35 cellular contexts compared by ENCODE assay signal in genomic region chr16:72895951-72896350, GRCh38.
DNase-seq lines count a peak whose midpoint lies in the region; ATAC-seq and TF ChIP-seq lines count a peak whose summit lies in the region.
"Had no signal": no experiment of that assay in that cellular context is flagged by ENCODE, and none has a peak within 500 bp of the region (broad histone marks: within the 10 kb centered on the region; RNA-seq: fewer than 3 reads in every experiment).

No MANE protein-coding gene starts in this region.

- H3K4me3 Mint-ChIP-seq in progenitor cell of endocrine pancreas (ENCODE audit: low read depth) = peak overlapping the region; percentile 40
- H3K4me3 Mint-ChIP-seq: activated CD4-positive, alpha-beta T cell treated with anti-CD3 and anti-CD28 coated beads, Interleukin-2, amount 10 ng/mL, durations not matched to agents 24 days and 14 days; CD4-positive, alpha-beta T cell; effector memory CD8-positive, alpha-beta T cell; naive thymus-derived CD8-positive, alpha-beta T cell had no signal

- WGBS in heart left ventricle, 4 donors = 63 to 79% (median 75%) methylated on average over 11 of the region's 11 CpGs

- peaks cover 32% of the 10 kb centered on the region for H3K4me1 ChIP-seq in BLaER1
- H3K4me1 ChIP-seq in adipocyte (ENCODE audit: control insufficient read depth, insufficient read depth, low read length) = peaks cover 18% of the 10 kb centered on the region
- H3K4me1 ChIP-seq in heart left ventricle = peaks cover 0 to 45% (median 15%) of the 10 kb centered on the region in 12 donors
- H3K4me1 ChIP-seq in Karpas-422 (ENCODE audit: low read length) = no peaks in the 10 kb centered on the region
- H3K4me1 ChIP-seq: A549, foreskin keratinocyte, SJSA1 had no signal

- no peaks in the 10 kb centered on the region for H3K9me2 ChIP-seq in Karpas-422 (replicated peaks; ENCODE audit: insufficient read depth, low read length)

- H3K4me1 Mint-ChIP-seq in progenitor cell of endocrine pancreas (ENCODE audit: low read depth) = peaks cover 59% of the 10 kb centered on the region
- H3K4me1 Mint-ChIP-seq: activated CD4-positive, alpha-beta T cell treated with anti-CD3 and anti-CD28 coated beads, Interleukin-2, amount 10 ng/mL, durations not matched to agents 24 days and 14 days; naive thymus-derived CD8-positive, alpha-beta T cell had no signal

- H3K36me3 ChIP-seq in BLaER1 = no peaks in the 10 kb centered on the region
- no peaks in the 10 kb centered on the region for H3K36me3 ChIP-seq in adipocyte (ENCODE audit: control insufficient read depth, insufficient read depth, low read length, severe bottlenecking)
- H3K36me3 ChIP-seq in heart left ventricle = peaks cover 0 to 2% (median 0%) of the 10 kb centered on the region in 9 donors
- no peaks in the 10 kb centered on the region for H3K36me3 ChIP-seq in brain microvascular endothelial cell (replicated peaks)
- no peaks in the 10 kb centered on the region for H3K36me3 ChIP-seq in Karpas-422 (ENCODE audit: insufficient read depth, low read length)
- H3K36me3 ChIP-seq: cardiac muscle cell, lower lobe of right lung, SJSA1, suprapubic skin had no signal

- peak overlapping the region; percentile 57 for H3K4me2 ChIP-seq in BLaER1
- no peak overlapping the region for H3K4me2 ChIP-seq in Karpas-422 (ENCODE audit: low read depth, low read length, poor library complexity, severe bottlenecking)
- H3K4me2 ChIP-seq: A549 had no signal

- TF ChIP-seq POLR2A in heart left ventricle (IDR thresholded peaks at IDR 0.05) = no peak

- in situ Hi-C loops in brain microvascular endothelial cell (cut with HindIII; ENCODE audit: low pct_ligation_motif_present, low sequenced_read_pairs) = no loop called here

- H3K79me2 ChIP-seq in Karpas-422 (ENCODE audit: low read length) = no peaks in the 10 kb centered on the region

- H3K27me3 Mint-ChIP-seq in progenitor cell of endocrine pancreas = no peaks in the 10 kb centered on the region
- H3K27me3 Mint-ChIP-seq: CD4-positive, alpha-beta T cell had no signal

- DNase-seq in adipocyte (ENCODE audit: low read depth) (no peak), heart left ventricle (peak in 2 of 5 donors; percentile 40), progenitor cell of endocrine pancreas (ENCODE audit: low spot score, unreplicated experiment) (no peak), SKM-1 (lab: John Stamatoyannopoulos, UW; ENCODE audit: unreplicated experiment) (no peak), brain microvascular endothelial cell (no peak), Karpas-422 (no peak)
- DNase-seq: activated CD4-positive, alpha-beta T cell treated with anti-CD3 and anti-CD28 coated beads, Interleukin-2, amount 10 ng/mL, durations not matched to agents 24 days and 14 days; AML-193; CD4-positive, alpha-beta T cell; cortex of kidney; effector memory CD8-positive, alpha-beta T cell; erythroblast; foreskin keratinocyte; head of caudate nucleus; kidney; lower lobe of right lung; MM.1S; naive thymus-derived CD8-positive, alpha-beta T cell; NCI-H1105 treated with DMSO at 0.1 percent for 48 hours; NCI-H187 treated with DMSO at 0.1 percent for 48 hours; NCI-H2171 treated with DMSO at 0.1 percent for 48 hours; NCI-H526; occipital lobe; psoas muscle; small intestine; stimulated activated naive CD4-positive, alpha-beta T cell treated with Interleukin-2 at 50 U/mL for 16 hours; T1000 had no signal

- no peak overlapping the region for H2AFZ ChIP-seq in Karpas-422 (ENCODE audit: low read length)

- no peak overlapping the region for H3K4me3 ChIP-seq in BLaER1
- peak overlapping the region; percentile 11 for H3K4me3 ChIP-seq in adipocyte (ENCODE audit: low read length)
- no peak overlapping the region for H3K4me3 ChIP-seq in heart left ventricle
- H3K4me3 ChIP-seq in brain microvascular endothelial cell (ENCODE audit: low read depth, low read length) = no peak overlapping the region
- no peak overlapping the region for H3K4me3 ChIP-seq in Karpas-422 (ENCODE audit: low read length)
- H3K4me3 ChIP-seq: A549, cardiac muscle cell, K562, lower lobe of right lung, psoas muscle, SJSA1, suprapubic skin had no signal

- no peaks in the 10 kb centered on the region for H3K9me3 Mint-ChIP-seq in progenitor cell of endocrine pancreas (ENCODE audit: low read depth)
- H3K9me3 Mint-ChIP-seq: activated CD4-positive, alpha-beta T cell treated with anti-CD3 and anti-CD28 coated beads, Interleukin-2, amount 10 ng/mL, durations not matched to agents 24 days and 14 days; activated naive CD4-positive, alpha-beta T cell treated with anti-CD3 and anti-CD28 coated beads, Interleukin-2, amount 50 U/mL, for 72 hours; CD4-positive, alpha-beta T cell; naive thymus-derived CD8-positive, alpha-beta T cell had no signal

- H4K20me1 ChIP-seq in BLaER1 = no peaks in the 10 kb centered on the region
- no peaks in the 10 kb centered on the region for H4K20me1 ChIP-seq in Karpas-422 (ENCODE audit: insufficient read depth, low read depth, low read length)

- no peak for TF ChIP-seq CTCF in heart left ventricle (IDR thresholded peaks at IDR 0.05)
- no peak for TF ChIP-seq CTCF in progenitor cell of endocrine pancreas (IDR thresholded peaks at IDR 0.05; ENCODE audit: unreplicated experiment)
- TF ChIP-seq CTCF in brain microvascular endothelial cell (IDR thresholded peaks at IDR 0.05; ENCODE audit: low read depth, low read length, missing control alignments) = no peak

- peak overlapping the region; percentile 97 for H3K27ac Mint-ChIP-seq in progenitor cell of endocrine pancreas
- H3K27ac Mint-ChIP-seq: activated CD4-positive, alpha-beta T cell treated with anti-CD3 and anti-CD28 coated beads, Interleukin-2, amount 10 ng/mL, durations not matched to agents 24 days and 14 days; activated naive CD4-positive, alpha-beta T cell treated with anti-CD3 and anti-CD28 coated beads, Interleukin-2, amount 50 U/mL, for 72 hours; CD4-positive, alpha-beta T cell; effector memory CD8-positive, alpha-beta T cell; naive thymus-derived CD8-positive, alpha-beta T cell had no signal

- no peaks in the 10 kb centered on the region for H3K27me3 ChIP-seq in BLaER1
- no peaks in the 10 kb centered on the region for H3K27me3 ChIP-seq in adipocyte (replicated peaks; ENCODE audit: control insufficient read depth, insufficient read depth, low read length)
- H3K27me3 ChIP-seq in heart left ventricle = no peaks in the 10 kb centered on the region
- H3K27me3 ChIP-seq in brain microvascular endothelial cell (replicated peaks) = no peaks in the 10 kb centered on the region
- no peaks in the 10 kb centered on the region for H3K27me3 ChIP-seq in Karpas-422 (ENCODE audit: low read length)
- H3K27me3 ChIP-seq: cardiac muscle cell, foreskin keratinocyte, SJSA1, suprapubic skin had no signal

- no peaks in the 10 kb centered on the region for H3K9me3 ChIP-seq in BLaER1
- H3K9me3 ChIP-seq in adipocyte (ENCODE audit: control insufficient read depth, low read length) = no peaks in the 10 kb centered on the region
- no peaks in the 10 kb centered on the region for H3K9me3 ChIP-seq in heart left ventricle
- H3K9me3 ChIP-seq in Karpas-422 (ENCODE audit: low read length) = no peaks in the 10 kb centered on the region
- H3K9me3 ChIP-seq: A549, lower lobe of right lung, psoas muscle, SJSA1, suprapubic skin had no signal

- H3K27ac ChIP-seq in BLaER1 (no peak overlapping the region), heart left ventricle (peak overlapping the region in 10 of 12 donors; percentile 6 to 76 (median 59)), brain microvascular endothelial cell (no peak overlapping the region), Karpas-422 (ENCODE audit: low read length) (no peak overlapping the region)
- H3K27ac ChIP-seq: A549, cardiac muscle cell, foreskin keratinocyte, lower lobe of right lung, psoas muscle, SJSA1, suprapubic skin had no signal

- ATAC-seq in heart left ventricle (peak; percentile 34 to 78 (median 60)), HG03280 (IDR thresholded peaks at IDR 0.05; ENCODE audit: unreplicated experiment) (no peak)
- ATAC-seq: A549; activated naive CD4-positive, alpha-beta T cell treated with anti-CD3 and anti-CD28 coated beads, Interleukin-2, amount 50 U/mL, for 72 hours; effector memory CD8-positive, alpha-beta T cell; foreskin keratinocyte; K562; lower lobe of right lung; naive thymus-derived CD8-positive, alpha-beta T cell had no signal

- peaks cover 5% of the 10 kb centered on the region for H3K36me3 Mint-ChIP-seq in progenitor cell of endocrine pancreas (ENCODE audit: insufficient read depth)
- H3K36me3 Mint-ChIP-seq: activated naive CD4-positive, alpha-beta T cell treated with anti-CD3 and anti-CD28 coated beads, Interleukin-2, amount 50 U/mL, for 72 hours; naive thymus-derived CD8-positive, alpha-beta T cell had no signal

- intact Hi-C loops in heart left ventricle (cut with DNase I) = no loop called here

- H3K9ac ChIP-seq in BLaER1 (no peak overlapping the region), adipocyte (ENCODE audit: low read length) (no peak overlapping the region), Karpas-422 (ENCODE audit: low read length) (no peak overlapping the region)

Comparison
In these comparisons a context has a peak if more than half of its experiments do, and no peak if none do; other contexts are left out.
1. H3K27ac ChIP-seq: peak in heart left ventricle (10 of 12); none in BLaER1 (single experiment), brain microvascular endothelial cell (single experiment) and Karpas-422 (single experiment).